In the genomic region with DNA sequence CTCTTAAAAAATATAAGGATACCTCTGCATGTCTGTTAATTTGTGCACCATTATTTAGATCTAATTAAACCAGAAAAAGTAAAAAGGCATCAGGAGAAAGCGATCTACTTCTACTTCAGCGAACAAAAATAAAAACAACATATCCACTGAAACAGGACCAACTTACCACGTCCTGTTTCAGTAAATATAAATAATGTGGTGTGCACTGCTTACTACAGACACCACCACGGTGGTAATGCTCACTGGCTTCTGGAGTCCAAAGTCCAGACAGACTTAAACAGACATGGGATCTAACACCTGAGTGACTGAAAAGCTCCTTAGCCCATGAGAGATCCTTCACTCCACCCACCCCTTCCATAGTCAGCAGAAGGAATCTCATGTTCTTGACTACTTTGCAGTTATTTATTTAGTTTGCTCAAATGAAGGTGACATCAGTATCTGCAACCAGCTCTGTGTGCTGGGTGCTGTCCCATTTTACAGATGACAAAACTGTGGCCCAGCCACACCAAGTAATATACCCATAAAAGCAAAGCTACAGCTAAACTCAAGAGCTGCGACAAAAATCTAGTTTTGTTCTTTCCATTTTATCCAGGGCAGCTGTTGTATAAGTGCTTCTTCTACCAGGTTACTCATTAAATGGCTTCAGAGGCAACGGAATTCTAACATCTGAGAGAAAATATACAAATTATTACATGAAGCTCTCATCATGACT, we compare ENCODE assay signal across 19 cellular contexts.
DNase-seq lines count a peak whose midpoint lies in the region; ATAC-seq, FAIRE-seq and TF ChIP-seq lines count a peak whose summit lies in the region.
"Had no signal": no experiment of that assay in that cellular context is flagged by ENCODE, and none has a peak within 500 bp of the region (broad histone marks: within the 10 kb centered on the region; RNA-seq: fewer than 3 reads in every experiment).

No MANE protein-coding gene starts in this region.

- no TSS peak for BruUV-seq in endothelial cell of umbilical vein (replicated peaks; lab: Mats Ljungman, UMichigan)

- no peak overlapping the region for H3K9ac ChIP-seq in endothelial cell of umbilical vein (replicated peaks; ENCODE audit: extremely low read depth, insufficient read depth, low read length)

- no peaks in the 10 kb centered on the region for H3K27me3 Mint-ChIP-seq in CD8-positive, alpha-beta memory T cell

- no peak overlapping the region for H3K4me3 ChIP-seq in CD8-positive, alpha-beta memory T cell (ENCODE audit: low read length)
- H3K4me3 ChIP-seq in endothelial cell of umbilical vein (replicated peaks in 1 of 3; ENCODE audit: insufficient read depth in 1 of 3, low read depth in 1 of 3, low read length in 3 of 3) (no peak overlapping the region), SJCRH30 (no peak overlapping the region)
- H3K4me3 ChIP-seq: heart right ventricle, lower lobe of right lung, pancreas, testis had no signal

- no peak overlapping the region for H2AFZ ChIP-seq in endothelial cell of umbilical vein (ENCODE audit: low read depth, low read length)

- no peak for DNase-seq in CD8-positive, alpha-beta memory T cell
- no peak for DNase-seq in endothelial cell of umbilical vein (ENCODE audit: low read depth, low spot score)
- no peak for DNase-seq in activated CD4-positive, CD25-positive, alpha-beta regulatory T cell treated with anti-CD3 and anti-CD28 coated beads, Interleukin-2, amount 50 U/mL, for 72 hours
- DNase-seq in caudate nucleus (lab: John Stamatoyannopoulos, UW), result no peak
- no peak for DNase-seq in SJCRH30
- DNase-seq: activated CD4-positive, alpha-beta T cell treated with anti-CD3 and anti-CD28 coated beads for 48 hours; heart right ventricle; lower lobe of right lung; NCI-H1092; NCI-H2107; NCI-H69; pancreas; stimulated activated CD4-positive, alpha-beta T cell treated with anti-CD3 and anti-CD28 coated beads, Interleukin-4, amount 100 ng/mL, for 24 hours; testis had no signal

- no peak overlapping the region for H3K4me3 Mint-ChIP-seq in CD8-positive, alpha-beta memory T cell
- H3K4me3 Mint-ChIP-seq: activated T-helper 1 cell treated with anti-CD3 and anti-CD28 coated beads, Interleukin-12 subunit alpha, Interleukin-12 subunit beta, Interleukin-2, Interleukin-4 antibody, amounts not matched to agents 30 ng/mL and 10 ng/mL and 1 ng/mL, durations not matched to agents 14 hours and 24 hours and 36 hours had no signal

- TF ChIP-seq CTCF in endothelial cell of umbilical vein (IDR thresholded peaks at IDR 0.05; ENCODE audit: extremely low read depth in 1 of 2, insufficient read depth in 1 of 2, low read depth in 1 of 2, low read length in 2 of 2), result no peak

- H3K9me3 ChIP-seq in CD8-positive, alpha-beta memory T cell (ENCODE audit: low read length), result no peaks in the 10 kb centered on the region
- H3K9me3 ChIP-seq in endothelial cell of umbilical vein (replicated peaks; ENCODE audit: control insufficient read depth, insufficient read depth, low read length), result no peaks in the 10 kb centered on the region
- H3K9me3 ChIP-seq in SJCRH30 (replicated peaks), result no peaks in the 10 kb centered on the region
- H3K9me3 ChIP-seq: heart right ventricle, lower lobe of right lung, pancreas, testis had no signal

- peak; percentile 4 for FAIRE-seq in endothelial cell of umbilical vein (lab: Jason Lieb, UNC)
- FAIRE-seq: islet of Langerhans, pancreas had no signal

- H4K20me1 ChIP-seq in endothelial cell of umbilical vein (replicated peaks; ENCODE audit: control insufficient read depth, extremely low read depth, insufficient read depth, low read length), result no peaks in the 10 kb centered on the region

- H3K9me3 Mint-ChIP-seq in CD8-positive, alpha-beta memory T cell, result no peaks in the 10 kb centered on the region
- H3K9me3 Mint-ChIP-seq: activated T-helper 1 cell treated with anti-CD3 and anti-CD28 coated beads, Interleukin-12 subunit alpha, Interleukin-12 subunit beta, Interleukin-2, Interleukin-4 antibody, amounts not matched to agents 30 ng/mL and 10 ng/mL and 1 ng/mL, durations not matched to agents 14 hours and 24 hours and 36 hours had no signal

- POLR2A ChIA-PET in CD8-positive, alpha-beta memory T cell (lab: Charles Lee), result interaction anchor here (1.5 kb wide), 1 partner anchor 61 kb away, joined by 4 read pairs; no protein-coding TSS in a partner anchor
- POLR2A ChIA-PET in endothelial cell of umbilical vein (lab: Charles Lee), result no interaction called here

- no peak for TF ChIP-seq POLR2A in endothelial cell of umbilical vein (IDR thresholded peaks at IDR 0.05; ENCODE audit: low read depth, low read length)

- CTCF ChIA-PET in CD8-positive, alpha-beta memory T cell (lab: Charles Lee), result no interaction called here
- CTCF ChIA-PET in endothelial cell of umbilical vein (lab: Charles Lee), result interaction anchor here (1.7 kb wide), 1 partner anchor 210 kb away, joined by 5 read pairs; no protein-coding TSS in a partner anchor

- dilution Hi-C loops in endothelial cell of umbilical vein (cut with MboI; ENCODE audit: extremely low pct_ligation_motif_present, low sequenced_read_pairs), result no loop called here

- H3K27me3 ChIP-seq in CD8-positive, alpha-beta memory T cell (ENCODE audit: insufficient read depth, low read length, poor library complexity, severe bottlenecking), result no peaks in the 10 kb centered on the region
- H3K27me3 ChIP-seq in endothelial cell of umbilical vein (ENCODE audit: control insufficient read depth in 2 of 2, insufficient read depth in 2 of 2, low read length in 2 of 2), result no peaks in the 10 kb centered on the region
- H3K27me3 ChIP-seq in SJCRH30, result no peaks in the 10 kb centered on the region
- H3K27me3 ChIP-seq: heart right ventricle, pancreas, testis had no signal

- no peak overlapping the region for H3K4me2 ChIP-seq in endothelial cell of umbilical vein (ENCODE audit: insufficient read depth, low read length)

- intact Hi-C loops in endothelial cell of umbilical vein (cut with micrococcal nuclease), result no loop called here

- no peak overlapping the region for H3K27ac ChIP-seq in CD8-positive, alpha-beta memory T cell (ENCODE audit: low read depth, low read length)
- H3K27ac ChIP-seq in endothelial cell of umbilical vein (ENCODE audit: insufficient read depth, low read depth, low read length) (no peak overlapping the region), caudate nucleus (ENCODE audit: low read depth, low read length) (no peak overlapping the region), SJCRH30 (no peak overlapping the region)
- H3K27ac ChIP-seq: heart right ventricle, HL-60, lower lobe of right lung, pancreas, testis had no signal

- peaks cover 0 to 6% (median 0%) of the 10 kb centered on the region in 3 donors for H3K4me1 Mint-ChIP-seq in CD8-positive, alpha-beta memory T cell

- no peaks in the 10 kb centered on the region for H3K9me1 ChIP-seq in endothelial cell of umbilical vein (replicated peaks; ENCODE audit: control insufficient read depth, extremely low read depth, insufficient read depth, low read length)

- no peaks in the 10 kb centered on the region for H3K4me1 ChIP-seq in CD8-positive, alpha-beta memory T cell (ENCODE audit: insufficient read depth, low read length)
- H3K4me1 ChIP-seq in endothelial cell of umbilical vein (ENCODE audit: control insufficient read depth, extremely low read depth, insufficient read depth, low read length), result no peaks in the 10 kb centered on the region
- H3K4me1 ChIP-seq in SJCRH30, result no peaks in the 10 kb centered on the region
- H3K4me1 ChIP-seq: lower lobe of right lung, pancreas, testis had no signal

- H3K36me3 ChIP-seq in CD8-positive, alpha-beta memory T cell (ENCODE audit: insufficient read depth, low read length), result peaks cover 36% of the 10 kb centered on the region
- peaks cover 5 to 15% of the 10 kb centered on the region in 2 experiments for H3K36me3 ChIP-seq in endothelial cell of umbilical vein (ENCODE audit: control insufficient read depth in 2 of 2, extremely low read depth in 1 of 2, insufficient read depth in 2 of 2, low read length in 2 of 2)
- peaks cover 13% of the 10 kb centered on the region for H3K36me3 ChIP-seq in SJCRH30

- H3K27ac Mint-ChIP-seq in CD8-positive, alpha-beta memory T cell, result peak overlapping the region in 5 of 8 donors; percentile 16 to 51 (median 23)
- H3K27ac Mint-ChIP-seq: activated T-helper 1 cell treated with anti-CD3 and anti-CD28 coated beads, Interleukin-12 subunit alpha, Interleukin-12 subunit beta, Interleukin-2, Interleukin-4 antibody, amounts not matched to agents 30 ng/mL and 10 ng/mL and 1 ng/mL, durations not matched to agents 14 hours and 24 hours and 36 hours had no signal

- peaks cover 0 to 68% (median 17%) of the 10 kb centered on the region in 3 donors for H3K36me3 Mint-ChIP-seq in CD8-positive, alpha-beta memory T cell

- no peaks in the 10 kb centered on the region for H3K79me2 ChIP-seq in endothelial cell of umbilical vein (ENCODE audit: control insufficient read depth, insufficient read depth, low read length)

- ATAC-seq in GM18861 (IDR thresholded peaks at IDR 0.05; ENCODE audit: unreplicated experiment), result peak; percentile 77
- ATAC-seq in HG03175 (IDR thresholded peaks at IDR 0.05; ENCODE audit: unreplicated experiment), result peak; percentile 68
- ATAC-seq: heart right ventricle, lower lobe of right lung had no signal

TF ChIP-seq in endothelial cell of umbilical vein, 7 proteins besides CTCF, POLR2A, EP300 and RAD21:
- TF ChIP-seq POLR2AphosphoS5 (IDR thresholded peaks at IDR 0.05; ENCODE audit: insufficient read depth, low read depth, low read length), result no peak
- TF ChIP-seq MYC (IDR thresholded peaks at IDR 0.05; ENCODE audit: low read depth, low read length), result no peak
- no peak for TF ChIP-seq JUN (IDR thresholded peaks at IDR 0.05; ENCODE audit: borderline replicate concordance, insufficient read depth, insufficient read length, low read depth)
- no peak for TF ChIP-seq FOS (IDR thresholded peaks at IDR 0.05; ENCODE audit: borderline replicate concordance, insufficient read depth, low read length)
- TF ChIP-seq, protein P1, sequence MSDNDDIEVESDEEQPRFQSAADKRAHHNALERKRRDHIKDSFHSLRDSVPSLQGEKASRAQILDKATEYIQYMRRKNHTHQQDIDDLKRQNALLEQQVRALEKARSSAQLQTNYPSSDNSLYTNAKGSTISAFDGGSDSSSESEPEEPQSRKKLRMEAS (IDR thresholded peaks at IDR 0.05; ENCODE audit: insufficient read depth, insufficient read length), result no peak
- no peak for TF ChIP-seq GATA2 (IDR thresholded peaks at IDR 0.05; ENCODE audit: insufficient read depth, insufficient read length, low read depth, low read length)
- TF ChIP-seq EZH2 (IDR thresholded peaks at IDR 0.05; ENCODE audit: borderline replicate concordance, low read depth, low read length, severe bottlenecking), result no peak
